ENCODE assay signal across 21 cellular contexts in the genomic region with DNA sequence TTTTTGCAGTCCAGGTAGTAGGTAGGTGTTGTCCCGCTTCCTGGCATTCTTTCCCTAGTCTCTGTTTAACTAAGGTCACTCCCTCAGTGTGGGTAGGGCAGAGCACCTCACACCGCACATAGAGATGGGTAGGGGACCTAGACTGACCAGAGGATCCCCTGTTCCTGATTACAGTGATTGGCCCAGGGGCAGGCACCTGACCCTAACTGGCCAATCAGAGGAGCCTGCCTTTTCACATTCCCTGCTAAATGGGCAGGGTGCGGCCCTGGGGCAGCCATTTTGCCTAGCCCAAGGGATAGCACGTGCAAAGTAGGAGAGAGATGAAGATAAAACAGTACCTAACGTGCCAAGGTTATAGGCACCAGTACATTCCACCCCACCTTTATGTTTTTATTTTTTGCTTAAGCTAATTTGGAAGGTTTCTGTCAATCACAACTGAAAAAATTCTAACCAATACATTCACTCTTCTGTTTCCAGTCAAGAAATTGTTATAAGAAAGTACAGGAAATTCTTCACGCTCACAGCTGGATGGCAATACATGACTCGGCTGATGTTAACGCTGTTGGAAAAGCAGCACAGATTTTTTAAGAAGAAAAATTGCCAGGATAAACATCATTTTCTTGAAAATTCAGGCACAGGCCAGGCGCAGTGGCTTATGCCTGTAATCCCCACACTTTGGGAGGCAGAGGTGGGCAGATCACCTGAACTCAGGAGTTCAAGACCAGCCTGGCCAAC. TPM values are rescaled to one million over a fixed set of nuclear protein-coding genes. Genes with fewer than 3 reads are reported as not detected.
DNase-seq lines count a peak whose midpoint lies in the region; ATAC-seq, FAIRE-seq and TF ChIP-seq lines count a peak whose summit lies in the region.
"Had no signal": no experiment of that assay in that cellular context is flagged by ENCODE, and none has a peak within 500 bp of the region (broad histone marks: within the 10 kb centered on the region; RNA-seq: fewer than 3 reads in every experiment).

No MANE protein-coding gene starts in this region.

- H3K4me1 Mint-ChIP-seq in WTC11, result 0 out of 2 replicates have a peak, but pooled peaks cover 3% of the 10 kb centered on the region
- H3K4me1 Mint-ChIP-seq: CD8-positive, alpha-beta memory T cell had no signal

- H3K27ac Mint-ChIP-seq in WTC11, result no peak overlapping the region
- H3K27ac Mint-ChIP-seq: activated CD4-positive, alpha-beta T cell treated with anti-CD3 and anti-CD28 coated beads, Interleukin-2, amount 10 ng/mL, durations not matched to agents 24 days and 14 days; CD8-positive, alpha-beta memory T cell; naive B cell had no signal

- H3K36me3 Mint-ChIP-seq in WTC11, result no peaks in the 10 kb centered on the region
- H3K36me3 Mint-ChIP-seq: CD8-positive, alpha-beta memory T cell; naive B cell had no signal

- no peaks in the 10 kb centered on the region for H3K27me3 Mint-ChIP-seq in WTC11 (ENCODE audit: low read depth)
- H3K27me3 Mint-ChIP-seq: naive B cell had no signal

- no peak for TF ChIP-seq POLR2A in H54 (IDR thresholded peaks at IDR 0.05; ENCODE audit: low read depth, low read length)

- H3K9me3 Mint-ChIP-seq in WTC11, result peaks cover 12% of the 10 kb centered on the region
- H3K9me3 Mint-ChIP-seq: activated CD4-positive, alpha-beta T cell treated with anti-CD3 and anti-CD28 coated beads, Interleukin-2, amount 10 ng/mL, durations not matched to agents 24 days and 14 days; CD8-positive, alpha-beta memory T cell; naive B cell had no signal

- CTCF ChIA-PET in WTC11 (lab: Charles Lee), result interaction anchor here (1.0 kb wide), 1 partner anchor 120 kb away, joined by 4 read pairs; no protein-coding TSS in a partner anchor

- TF ChIP-seq CTCF in WTC11 (IDR thresholded peaks at IDR 0.05), result no peak

- POLR2A ChIA-PET in WTC11 (lab: Charles Lee), result no interaction called here

- FAIRE-seq in H54 (lab: Jason Lieb, UNC), result no peak
- FAIRE-seq: GM12892 had no signal

- ATAC-seq in WTC11 (no peak; the same call in none of the 2 replicates), left colon (peak; percentile 40), GM21723 (IDR thresholded peaks at IDR 0.05; ENCODE audit: unreplicated experiment) (no peak)

- DNase-seq in H54 (ENCODE audit: insufficient read length, low spot score), result peak; percentile 62
- DNase-seq in WTC11 (ENCODE audit: low spot score), result no peak
- no peak for DNase-seq in left colon
- peak; percentile 24 for DNase-seq in ureter (ENCODE audit: low spot score)
- no peak for DNase-seq in hippocampal formation (lab: John Stamatoyannopoulos, UW)
- no peak for DNase-seq in NCI-H2107 treated with DMSO at 0.1 percent for 48 hours (lab: John Stamatoyannopoulos, UW; ENCODE audit: unreplicated experiment)
- DNase-seq: activated CD4-positive, alpha-beta T cell treated with anti-CD3 and anti-CD28 coated beads, Interleukin-2, amount 10 ng/mL, durations not matched to agents 24 days and 14 days; activated gamma-delta T cell treated with Interleukin-2 at 50 U/mL for 16 hours; AML-193; CD8-positive, alpha-beta memory T cell; DMS79 treated with DMSO at 0.1 percent for 48 hours; naive B cell; NCI-H1436; NCI-H2171 treated with DMSO at 0.1 percent for 48 hours; NCI-H526 treated with DMSO at 0.1 percent for 48 hours; SHP77 had no signal

- no peak overlapping the region for H3K4me3 Mint-ChIP-seq in WTC11
- H3K4me3 Mint-ChIP-seq: activated CD4-positive, alpha-beta T cell treated with anti-CD3 and anti-CD28 coated beads, Interleukin-2, amount 10 ng/mL, durations not matched to agents 24 days and 14 days; CD8-positive, alpha-beta memory T cell; naive B cell had no signal

- intact Hi-C loops in left colon (cut with DNase I, micrococcal nuclease), result no loop called here

TF ChIP-seq in WTC11, 78 proteins besides CTCF, POLR2A, EP300 and RAD21:
- TF ChIP-seq IRF2 (CRISPR knock-in tag; IDR thresholded peaks at IDR 0.05; ENCODE audit: borderline replicate concordance, low read depth), result no peak
- TF ChIP-seq, protein P1, sequence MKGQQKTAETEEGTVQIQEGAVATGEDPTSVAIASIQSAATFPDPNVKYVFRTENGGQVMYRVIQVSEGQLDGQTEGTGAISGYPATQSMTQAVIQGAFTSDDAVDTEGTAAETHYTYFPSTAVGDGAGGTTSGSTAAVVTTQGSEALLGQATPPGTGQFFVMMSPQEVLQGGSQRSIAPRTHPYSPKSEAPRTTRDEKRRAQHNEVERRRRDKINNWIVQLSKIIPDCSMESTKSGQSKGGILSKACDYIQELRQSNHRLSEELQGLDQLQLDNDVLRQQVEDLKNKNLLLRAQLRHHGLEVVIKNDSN (CRISPR knock-in tag; IDR thresholded peaks at IDR 0.05), result peak; percentile 41; the same call in 1 of the 2 replicates
- TF ChIP-seq, protein P2, sequence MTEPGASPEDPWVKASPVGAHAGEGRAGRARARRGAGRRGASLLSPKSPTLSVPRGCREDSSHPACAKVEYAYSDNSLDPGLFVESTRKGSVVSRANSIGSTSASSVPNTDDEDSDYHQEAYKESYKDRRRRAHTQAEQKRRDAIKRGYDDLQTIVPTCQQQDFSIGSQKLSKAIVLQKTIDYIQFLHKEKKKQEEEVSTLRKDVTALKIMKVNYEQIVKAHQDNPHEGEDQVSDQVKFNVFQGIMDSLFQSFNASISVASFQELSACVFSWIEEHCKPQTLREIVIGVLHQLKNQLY (CRISPR knock-in tag; IDR thresholded peaks at IDR 0.05), result no peak
- no peak for TF ChIP-seq NR3C1 (CRISPR knock-in tag; conservative IDR thresholded peaks at IDR 0.05; ENCODE audit: low read depth)
- TF ChIP-seq, protein P3, sequence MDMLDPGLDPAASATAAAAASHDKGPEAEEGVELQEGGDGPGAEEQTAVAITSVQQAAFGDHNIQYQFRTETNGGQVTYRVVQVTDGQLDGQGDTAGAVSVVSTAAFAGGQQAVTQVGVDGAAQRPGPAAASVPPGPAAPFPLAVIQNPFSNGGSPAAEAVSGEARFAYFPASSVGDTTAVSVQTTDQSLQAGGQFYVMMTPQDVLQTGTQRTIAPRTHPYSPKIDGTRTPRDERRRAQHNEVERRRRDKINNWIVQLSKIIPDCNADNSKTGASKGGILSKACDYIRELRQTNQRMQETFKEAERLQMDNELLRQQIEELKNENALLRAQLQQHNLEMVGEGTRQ (CRISPR knock-in tag; IDR thresholded peaks at IDR 0.05), result peak; percentile 69
- TF ChIP-seq, protein P4, sequence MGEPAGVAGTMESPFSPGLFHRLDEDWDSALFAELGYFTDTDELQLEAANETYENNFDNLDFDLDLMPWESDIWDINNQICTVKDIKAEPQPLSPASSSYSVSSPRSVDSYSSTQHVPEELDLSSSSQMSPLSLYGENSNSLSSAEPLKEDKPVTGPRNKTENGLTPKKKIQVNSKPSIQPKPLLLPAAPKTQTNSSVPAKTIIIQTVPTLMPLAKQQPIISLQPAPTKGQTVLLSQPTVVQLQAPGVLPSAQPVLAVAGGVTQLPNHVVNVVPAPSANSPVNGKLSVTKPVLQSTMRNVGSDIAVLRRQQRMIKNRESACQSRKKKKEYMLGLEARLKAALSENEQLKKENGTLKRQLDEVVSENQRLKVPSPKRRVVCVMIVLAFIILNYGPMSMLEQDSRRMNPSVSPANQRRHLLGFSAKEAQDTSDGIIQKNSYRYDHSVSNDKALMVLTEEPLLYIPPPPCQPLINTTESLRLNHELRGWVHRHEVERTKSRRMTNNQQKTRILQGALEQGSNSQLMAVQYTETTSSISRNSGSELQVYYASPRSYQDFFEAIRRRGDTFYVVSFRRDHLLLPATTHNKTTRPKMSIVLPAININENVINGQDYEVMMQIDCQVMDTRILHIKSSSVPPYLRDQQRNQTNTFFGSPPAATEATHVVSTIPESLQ (CRISPR knock-in tag; IDR thresholded peaks at IDR 0.05), result no peak
- no peak for TF ChIP-seq FOXP1 (CRISPR knock-in tag; IDR thresholded peaks at IDR 0.05; ENCODE audit: borderline replicate concordance)
- no peak for TF ChIP-seq ZNF121 (CRISPR knock-in tag; IDR thresholded peaks at IDR 0.05)
- TF ChIP-seq NFYB (CRISPR knock-in tag; conservative IDR thresholded peaks at IDR 0.05; ENCODE audit: low read depth), result peak; percentile 77

RNA-seq across cellular contexts. Expression of a gene that starts 46.3 kb away (rescaled TPM):
- total RNA-seq in WTC11 (2021), result not detected in 3 replicates
- total RNA-seq in left colon, result under 1 TPM; 0.43 to 0.47 TPM
- not detected for total RNA-seq in ureter
- total RNA-seq: CD8-positive, alpha-beta memory T cell; hepatocyte; MCF 10A; right lobe of liver had no signal

Comparison
In these comparisons a context has a peak if more than half of its experiments do, and no peak if none do; other contexts are left out.
1. DNase-seq: peak in H54 (single experiment) and ureter (single experiment); none in WTC11 (single experiment), left colon (0 of 2), hippocampal formation (0 of 2) and NCI-H2107 treated with DMSO at 0.1 percent for 48 hours (single experiment).